Comparison of ENCODE assay signal across 1 cellular context in the genomic region with DNA sequence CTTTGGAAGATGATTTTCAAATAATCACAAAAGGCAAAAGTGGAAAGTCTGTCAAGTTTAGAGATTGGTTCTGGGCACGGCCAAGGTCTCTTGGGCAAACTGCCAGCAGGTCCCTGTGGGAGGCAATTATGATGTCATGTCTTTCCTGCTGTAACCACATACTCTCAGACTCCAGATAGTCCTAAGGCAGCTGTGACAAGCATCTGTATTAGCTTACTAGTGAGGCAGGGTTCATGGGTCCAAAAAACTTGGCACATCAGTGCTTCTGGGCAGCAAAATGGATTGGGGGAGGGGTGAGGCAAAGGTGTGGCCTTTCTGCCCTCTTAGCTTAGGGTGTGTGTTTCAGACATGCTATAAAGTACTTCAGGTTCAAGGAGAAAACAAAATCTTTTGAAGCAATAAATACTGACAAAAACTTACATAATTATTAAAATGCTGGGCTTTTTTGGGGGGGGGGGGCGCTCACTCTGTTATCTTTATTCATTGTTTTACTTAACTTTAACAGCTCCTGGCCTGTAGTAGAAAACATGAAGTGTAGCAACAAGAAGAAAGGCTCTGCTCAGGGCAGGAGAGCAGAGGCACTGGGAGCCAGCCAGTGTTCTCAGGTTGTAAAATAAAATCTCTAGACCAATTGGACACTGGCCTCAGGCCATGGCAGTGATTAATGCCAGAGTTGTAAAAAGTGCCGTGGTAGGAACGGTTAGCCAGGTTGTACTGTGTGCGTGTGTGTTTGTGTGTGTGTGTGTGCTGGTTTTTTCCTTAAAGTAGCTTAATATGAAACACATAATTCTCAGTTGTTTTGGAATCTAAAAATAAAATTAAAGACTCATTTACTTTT.
TF ChIP-seq lines count a peak whose summit lies in the region.

No MANE protein-coding gene starts in this region.

TF ChIP-seq in HEK293, 187 proteins besides CTCF, POLR2A, EP300 and RAD21 (continued from another document):
- TF ChIP-seq REST (tag by site-specific recombination; IDR thresholded peaks at IDR 0.05): no peak
- no peak for TF ChIP-seq ZNF146 (tag by site-specific recombination; IDR thresholded peaks at IDR 0.05)
- no peak for TF ChIP-seq ZNF585B (tag by site-specific recombination; IDR thresholded peaks at IDR 0.05)
- TF ChIP-seq ZFP37 (tag by site-specific recombination; IDR thresholded peaks at IDR 0.05): no peak
- no peak; the same call in 1 of the 2 replicates for TF ChIP-seq ZNF10 (tag by site-specific recombination; IDR thresholded peaks at IDR 0.05)
- TF ChIP-seq ZNF510 (tag by site-specific recombination; IDR thresholded peaks at IDR 0.05; ENCODE audit: insufficient replicate concordance): no peak
- TF ChIP-seq, protein P1, sequence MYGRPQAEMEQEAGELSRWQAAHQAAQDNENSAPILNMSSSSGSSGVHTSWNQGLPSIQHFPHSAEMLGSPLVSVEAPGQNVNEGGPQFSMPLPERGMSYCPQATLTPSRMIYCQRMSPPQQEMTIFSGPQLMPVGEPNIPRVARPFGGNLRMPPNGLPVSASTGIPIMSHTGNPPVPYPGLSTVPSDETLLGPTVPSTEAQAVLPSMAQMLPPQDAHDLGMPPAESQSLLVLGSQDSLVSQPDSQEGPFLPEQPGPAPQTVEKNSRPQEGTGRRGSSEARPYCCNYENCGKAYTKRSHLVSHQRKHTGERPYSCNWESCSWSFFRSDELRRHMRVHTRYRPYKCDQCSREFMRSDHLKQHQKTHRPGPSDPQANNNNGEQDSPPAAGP (tag by site-specific recombination; IDR thresholded peaks at IDR 0.05): no peak; the same call in 1 of the 2 replicates
- no peak for TF ChIP-seq ZNF626 (tag by site-specific recombination; IDR thresholded peaks at IDR 0.05)
- no peak for TF ChIP-seq ZNF560 (tag by site-specific recombination; IDR thresholded peaks at IDR 0.05; ENCODE audit: borderline replicate concordance)
- peak; percentile 67 for TF ChIP-seq ZNF335 (tag by site-specific recombination; conservative IDR thresholded peaks at IDR 0.05)
- peak; percentile 76 for TF ChIP-seq FEZF1 (tag by site-specific recombination; IDR thresholded peaks at IDR 0.05)
- TF ChIP-seq ZNF529 (tag by site-specific recombination; IDR thresholded peaks at IDR 0.05; ENCODE audit: insufficient replicate concordance): no peak
- no peak for TF ChIP-seq ZNF544 (tag by site-specific recombination; IDR thresholded peaks at IDR 0.05)
- no peak for TF ChIP-seq ZSCAN16 (tag by site-specific recombination; IDR thresholded peaks at IDR 0.05)
- TF ChIP-seq ZNF707 (tag by site-specific recombination; IDR thresholded peaks at IDR 0.05): no peak
- peak; percentile 97 for TF ChIP-seq ATF2 (tag by site-specific recombination; IDR thresholded peaks at IDR 0.05; ENCODE audit: low read depth)
- peak; percentile 89 for TF ChIP-seq GLIS1 (tag by site-specific recombination; IDR thresholded peaks at IDR 0.05)
- TF ChIP-seq GLIS2 (tag by site-specific recombination; IDR thresholded peaks at IDR 0.05): no peak
- no peak for TF ChIP-seq ZNF830 (tag by site-specific recombination; IDR thresholded peaks at IDR 0.05; ENCODE audit: low read depth)
- TF ChIP-seq ZBTB48 (tag by site-specific recombination; IDR thresholded peaks at IDR 0.05): no peak
- no peak for TF ChIP-seq ZNF19 (tag by site-specific recombination; IDR thresholded peaks at IDR 0.05; ENCODE audit: low read depth)
- TF ChIP-seq INSM2 (tag by site-specific recombination; IDR thresholded peaks at IDR 0.05): peak; percentile 85
- no peak for TF ChIP-seq ZNF416 (tag by site-specific recombination; IDR thresholded peaks at IDR 0.05)
- TF ChIP-seq ZNF423 (tag by site-specific recombination; IDR thresholded peaks at IDR 0.05): 0 out of 2 replicates have a peak, but pooled peaks have one; percentile 29
- 0 out of 2 replicates have a peak, but pooled peaks have one; percentile 42 for TF ChIP-seq ZNF221 (tag by site-specific recombination; IDR thresholded peaks at IDR 0.05; ENCODE audit: borderline replicate concordance)
- TF ChIP-seq ZBTB7A (tag by site-specific recombination; IDR thresholded peaks at IDR 0.05; ENCODE audit: low read depth): no peak
- TF ChIP-seq ZFP3 (tag by site-specific recombination; IDR thresholded peaks at IDR 0.05; ENCODE audit: low read depth): no peak
- TF ChIP-seq ZNF184 (tag by site-specific recombination; IDR thresholded peaks at IDR 0.05): no peak
- TF ChIP-seq ZNF426 (tag by site-specific recombination; IDR thresholded peaks at IDR 0.05): no peak
- TF ChIP-seq ZNF114 (tag by site-specific recombination; IDR thresholded peaks at IDR 0.05): no peak
- TF ChIP-seq ZNF670 (tag by site-specific recombination; IDR thresholded peaks at IDR 0.05; ENCODE audit: low read depth): no peak
- TF ChIP-seq ZSCAN4 (tag by site-specific recombination; IDR thresholded peaks at IDR 0.05): peak; percentile 79; the same call in 1 of the 2 replicates
- TF ChIP-seq ZIC2 (tag by site-specific recombination; IDR thresholded peaks at IDR 0.05): peak; percentile 40; the same call in 1 of the 2 replicates
- TF ChIP-seq ZNF366 (tag by site-specific recombination; conservative IDR thresholded peaks at IDR 0.05): peak; percentile 35
- TF ChIP-seq TCF7L2 (IDR thresholded peaks at IDR 0.05; ENCODE audit: borderline replicate concordance, low read depth, low read length): no peak
